ENCODE assay signal across 9 cellular contexts in genomic region chr4:165404696-165405095, GRCh38.
"Had no signal": no experiment of that assay in that cellular context is flagged by ENCODE, and none has a peak within 500 bp of the region (broad histone marks: within the 10 kb centered on the region; RNA-seq: fewer than 3 reads in every experiment).

No MANE protein-coding gene starts in this region.

- ATAC-seq: HCT116 had no signal

- DNase-seq: GOT3, H7, HFFc6, Karpas-422, KBM-7 had no signal

- H3K9me3 Mint-ChIP-seq: HFFc6 had no signal

- H3K9ac ChIP-seq: KMS-11 had no signal

- H3K4me2 ChIP-seq: KMS-11 had no signal

- H3K27ac ChIP-seq: HL-60, KMS-11 had no signal

- H3K4me3 Mint-ChIP-seq: HFFc6 had no signal

- H3K9me3 ChIP-seq: HAP-1 had no signal

- H3K4me3 ChIP-seq: HAP-1 had no signal

- H3K4me1 ChIP-seq: HAP-1 had no signal

- H3K36me3 ChIP-seq: HAP-1 had no signal

- H3K27ac Mint-ChIP-seq: HFFc6 had no signal
